8 cellular contexts compared by ENCODE assay signal in genomic region chr19:1811472-1811894, GRCh38. TPM values are rescaled to one million over a fixed set of nuclear protein-coding genes. Genes with fewer than 3 reads are reported as not detected.
DNase-seq lines count a peak whose midpoint lies in the region; ATAC-seq, FAIRE-seq and TF ChIP-seq lines count a peak whose summit lies in the region.

No MANE protein-coding gene starts in this region.

- H3K4me1 Mint-ChIP-seq in activated CD8-positive, alpha-beta memory T cell treated with anti-CD3 and anti-CD28 coated beads, Interleukin-2, amount 10 ng/mL, durations not matched to agents 7 days and 5 days: peaks cover 14% of the 10 kb centered on the region

- 15 to 22% methylated on average over 9 to 13 of the region's 13 CpGs for WGBS in pancreas, 2 donors

- FAIRE-seq in pancreas (lab: Jason Lieb, UNC): no peak

- H3K4me3 Mint-ChIP-seq in activated CD8-positive, alpha-beta memory T cell treated with anti-CD3 and anti-CD28 coated beads, Interleukin-2, amount 10 ng/mL, durations not matched to agents 7 days and 5 days: peak overlapping the region; percentile 81

- H3K36me3 ChIP-seq in BJ (ENCODE audit: control insufficient read depth, insufficient read depth, low read length) (peaks cover 12% of the 10 kb centered on the region), KMS-11 (ENCODE audit: insufficient read depth) (no peaks in the 10 kb centered on the region), pancreas (peaks cover 0 to 9% (median 3%) of the 10 kb centered on the region in 3 donors)

- H3K36me3 Mint-ChIP-seq in activated CD8-positive, alpha-beta memory T cell treated with anti-CD3 and anti-CD28 coated beads, Interleukin-2, amount 10 ng/mL, durations not matched to agents 7 days and 5 days: peaks cover 5% of the 10 kb centered on the region

- POLR2A ChIA-PET in BJ (lab: Charles Lee): no interaction called here

- intact Hi-C loops in pancreas (cut with DNase I): no loop called here

- H3K9me3 Mint-ChIP-seq in activated CD8-positive, alpha-beta memory T cell treated with anti-CD3 and anti-CD28 coated beads, Interleukin-2, amount 10 ng/mL, durations not matched to agents 7 days and 5 days (ENCODE audit: low read depth): no peaks in the 10 kb centered on the region

- no peaks in the 10 kb centered on the region for H4K20me1 ChIP-seq in KMS-11 (ENCODE audit: insufficient read depth)

- no peak overlapping the region for H3K27ac ChIP-seq in KMS-11
- peak overlapping the region in 1 of 4 donors; percentile 53 for H3K27ac ChIP-seq in pancreas

- TF ChIP-seq CTCF in BJ (IDR thresholded peaks at IDR 0.05; ENCODE audit: insufficient read depth, low read depth, low read length) (no peak), KMS-11 (conservative IDR thresholded peaks at IDR 0.05; ENCODE audit: low read depth, low read length) (no peak), pancreas (IDR thresholded peaks at IDR 0.05) (no peak)

- H3K27me3 ChIP-seq in BJ (ENCODE audit: control insufficient read depth, insufficient read depth, low read length) (no peaks in the 10 kb centered on the region), KMS-11 (ENCODE audit: insufficient read depth, low read depth) (peaks cover 23% of the 10 kb centered on the region; the same call in 1 of the 2 replicates), pancreas (no peaks in the 10 kb centered on the region)

- no peaks in the 10 kb centered on the region for H3K27me3 Mint-ChIP-seq in activated CD8-positive, alpha-beta memory T cell treated with anti-CD3 and anti-CD28 coated beads, Interleukin-2, amount 10 ng/mL, durations not matched to agents 7 days and 5 days

- no peak overlapping the region for H3K9ac ChIP-seq in KMS-11

- peak overlapping the region; percentile 49 for H3K27ac Mint-ChIP-seq in activated CD8-positive, alpha-beta memory T cell treated with anti-CD3 and anti-CD28 coated beads, Interleukin-2, amount 10 ng/mL, durations not matched to agents 7 days and 5 days

- H3K4me3 ChIP-seq in BJ (ENCODE audit: low read depth, low read length) (peak overlapping the region; percentile 80), KMS-11 (IDR thresholded peaks at IDR 0.05; ENCODE audit: insufficient read depth, low read depth, low read length) (no peak overlapping the region), pancreas (peak overlapping the region in 2 of 4 donors; percentile 47 to 59)

- H3K79me2 ChIP-seq in KMS-11 (ENCODE audit: insufficient read depth, low read depth): no peaks in the 10 kb centered on the region

- no peak for ATAC-seq in activated CD8-positive, alpha-beta memory T cell treated with anti-CD3 and anti-CD28 coated beads, Interleukin-2, amount 10 ng/mL, durations not matched to agents 7 days and 5 days
- ATAC-seq in pancreas: peak; percentile 15 to 62 (median 50)

- H3K9me3 ChIP-seq in pancreas: no peaks in the 10 kb centered on the region

- H2AFZ ChIP-seq in KMS-11 (ENCODE audit: low read depth): peak overlapping the region; percentile 61; the same call in 1 of the 2 replicates

- CTCF ChIA-PET in BJ (lab: Yijun Ruan, JAX): interaction anchor here (0.6 to 3.5 kb wide), 4 partner anchors 14 to 265 kb away, joined by 3 to 14 read pairs (median 6); no protein-coding TSS in a partner anchor
- CTCF ChIA-PET in activated CD8-positive, alpha-beta memory T cell treated with anti-CD3 and anti-CD28 coated beads, Interleukin-2, amount 10 ng/mL, durations not matched to agents 7 days and 5 days (lab: Charles Lee): interaction anchor here (0.5 to 5.0 kb wide), 7 partner anchors 15 to 217 kb away, joined by 3 to 19 read pairs (median 4); no protein-coding TSS in a partner anchor

- H3K4me2 ChIP-seq in KMS-11: peak overlapping the region; percentile 73

- H3K4me1 ChIP-seq in KMS-11 (ENCODE audit: low read depth, poor library complexity, severe bottlenecking): peaks cover 7% of the 10 kb centered on the region
- H3K4me1 ChIP-seq in pancreas: peaks cover 0 to 5% (median 0%) of the 10 kb centered on the region in 3 donors

- DNase-seq in BJ (ENCODE audit: low read depth): no peak
- peak; percentile 58 for DNase-seq in activated CD8-positive, alpha-beta memory T cell treated with anti-CD3 and anti-CD28 coated beads, Interleukin-2, amount 10 ng/mL, durations not matched to agents 7 days and 5 days
- peak; percentile 26 for DNase-seq in fibroblast of gingiva (ENCODE audit: low read depth)
- peak; percentile 66 to 93 (median 90) for DNase-seq in pancreas
- DNase-seq in ureter (ENCODE audit: low spot score): peak; percentile 85
- DNase-seq in globus pallidus (ENCODE audit: low spot score): no peak
- no peak for DNase-seq in NK-92 (lab: John Stamatoyannopoulos, UW; ENCODE audit: unreplicated experiment)

RNA-seq across cellular contexts. Expression of gene ATP8B3, which starts 0.6 kb away (rescaled TPM):
- polyA plus RNA-seq in BJ (2011; rRNA removed) (2.7 and 4.6 TPM in 2 replicates), pancreas (under 1 TPM; 0.56 to 0.95 TPM)
- 2.9 and 3.9 TPM in 2 replicates for polyA minus RNA-seq in BJ (2011; rRNA and poly(A)+ RNA removed)
- total RNA-seq in activated CD8-positive, alpha-beta memory T cell treated with anti-CD3 and anti-CD28 coated beads, Interleukin-2, amount 10 ng/mL, durations not matched to agents 7 days and 5 days: 10 to 100 TPM in 1 of 2 experiments, 1 to 10 TPM in 1; 7.3 to 21.8 TPM
- total RNA-seq in pancreas (1 to 10 TPM in 1 of 6 donors, under 1 TPM in 5; 0.32 to 1.1 (median 0.52) TPM), ureter (1.3 TPM)

RNA-seq across cellular contexts. Expression of gene REXO1, which starts 36.8 kb away (rescaled TPM):
- polyA plus RNA-seq in BJ (2011; rRNA removed): 4.6 and 11.0 TPM in 2 replicates
- polyA minus RNA-seq in BJ (2011; rRNA and poly(A)+ RNA removed): 10.8 and 12.1 TPM in 2 replicates
- 10 to 100 TPM; 58.4 to 68.4 TPM for total RNA-seq in activated CD8-positive, alpha-beta memory T cell treated with anti-CD3 and anti-CD28 coated beads, Interleukin-2, amount 10 ng/mL, durations not matched to agents 7 days and 5 days
- total RNA-seq in pancreas: 10 to 100 TPM; 10.5 to 16.6 (median 15.1) TPM
- 10 to 100 TPM; 29.5 to 42.2 TPM for polyA plus RNA-seq in pancreas
- 39.3 TPM for total RNA-seq in ureter

RNA-seq across cellular contexts. Expression of gene KLF16, which starts 51.9 kb away (rescaled TPM):
- polyA plus RNA-seq in BJ (2011; rRNA removed): 3.7 and 5.7 TPM in 2 replicates
- 2.3 and 3.2 TPM in 2 replicates for polyA minus RNA-seq in BJ (2011; rRNA and poly(A)+ RNA removed)
- total RNA-seq in activated CD8-positive, alpha-beta memory T cell treated with anti-CD3 and anti-CD28 coated beads, Interleukin-2, amount 10 ng/mL, durations not matched to agents 7 days and 5 days: 10 to 100 TPM; 22.6 to 28.1 TPM
- total RNA-seq in pancreas: 10 to 100 TPM in 1 of 6 donors, 1 to 10 TPM in 5; 4.3 to 10.4 (median 7.9) TPM
- polyA plus RNA-seq in pancreas: 1 to 10 TPM; 5.1 to 8.2 TPM
- total RNA-seq in ureter: 14.8 TPM

RNA-seq across cellular contexts. Expression of gene ONECUT3, which starts 58.2 kb away (rescaled TPM):
- polyA plus RNA-seq in BJ (2011; rRNA removed) (not detected in 2 replicates), pancreas (not detected)
- not detected in 2 replicates for polyA minus RNA-seq in BJ (2011; rRNA and poly(A)+ RNA removed)
- total RNA-seq in activated CD8-positive, alpha-beta memory T cell treated with anti-CD3 and anti-CD28 coated beads, Interleukin-2, amount 10 ng/mL, durations not matched to agents 7 days and 5 days: not detected
- total RNA-seq in pancreas (under 1 TPM in 1 of 6 donors, not detected in 5; 0.13 TPM), ureter (not detected)

Comparison
In these comparisons a context has a peak if more than half of its experiments do, and no peak if none do; other contexts are left out.
1. DNase-seq: peak in activated CD8-positive, alpha-beta memory T cell treated with anti-CD3 and anti-CD28 coated beads, Interleukin-2, amount 10 ng/mL, durations not matched to agents 7 days and 5 days (single experiment), fibroblast of gingiva (single experiment), pancreas (6 of 6) and ureter (single experiment); none in BJ (single experiment), globus pallidus (single experiment) and NK-92 (single experiment).